9 cellular contexts compared by ENCODE assay signal in genomic region chr2:95323347-95324155, GRCh38. TPM values are rescaled to one million over a fixed set of nuclear protein-coding genes. Genes with fewer than 3 reads are reported as not detected.
DNase-seq lines count a peak whose midpoint lies in the region; ATAC-seq and TF ChIP-seq lines count a peak whose summit lies in the region.
"Had no signal": no experiment of that assay in that cellular context is flagged by ENCODE, and none has a peak within 500 bp of the region (broad histone marks: within the 10 kb centered on the region; RNA-seq: fewer than 3 reads in every experiment).

No MANE protein-coding gene starts in this region.

- DNase-seq in NCI-H1417 (lab: John Stamatoyannopoulos, UW) (peak; percentile 22 to 60 (median 47)), NCI-H1417 treated with DMSO at 0.1 percent for 48 hours (lab: John Stamatoyannopoulos, UW) (no peak), MG63 (peak; percentile 62), coronary artery (ENCODE audit: low spot score) (no peak), progenitor cell of endocrine pancreas (ENCODE audit: low spot score, unreplicated experiment) (peak; percentile 33), SKM-1 treated with dmso at 0.1 percent for 144 hours (lab: John Stamatoyannopoulos, UW; ENCODE audit: unreplicated experiment) (no peak)

- H3K27ac ChIP-seq in coronary artery, result no peak overlapping the region

- no peaks in the 10 kb centered on the region for H3K9me3 ChIP-seq in MG63

- H3K27ac Mint-ChIP-seq in progenitor cell of endocrine pancreas, result no peak overlapping the region
- H3K27ac Mint-ChIP-seq: B cell had no signal

- no peaks in the 10 kb centered on the region for H3K36me3 ChIP-seq in MG63

- no peaks in the 10 kb centered on the region for H3K9me3 Mint-ChIP-seq in progenitor cell of endocrine pancreas (ENCODE audit: low read depth)

- H3K27me3 Mint-ChIP-seq in progenitor cell of endocrine pancreas, result peaks cover 15% of the 10 kb centered on the region
- H3K27me3 Mint-ChIP-seq: B cell had no signal

- H3K4me3 Mint-ChIP-seq in progenitor cell of endocrine pancreas (ENCODE audit: low read depth), result no peak overlapping the region
- H3K4me3 Mint-ChIP-seq: B cell had no signal

- TF ChIP-seq CTCF in coronary artery (IDR thresholded peaks at IDR 0.05), result peak; percentile 13
- peak; percentile 67 for TF ChIP-seq CTCF in progenitor cell of endocrine pancreas (IDR thresholded peaks at IDR 0.05; ENCODE audit: unreplicated experiment)

- no peaks in the 10 kb centered on the region for H3K27me3 ChIP-seq in MG63

- no peaks in the 10 kb centered on the region for H3K36me3 Mint-ChIP-seq in progenitor cell of endocrine pancreas (ENCODE audit: insufficient read depth)

- no peaks in the 10 kb centered on the region for H3K4me1 Mint-ChIP-seq in progenitor cell of endocrine pancreas (ENCODE audit: low read depth)
- H3K4me1 Mint-ChIP-seq: B cell had no signal

- H3K4me3 ChIP-seq in MG63 (no peak overlapping the region), coronary artery (no peak overlapping the region)

- ATAC-seq in HG02678 (IDR thresholded peaks at IDR 0.05; ENCODE audit: unreplicated experiment), result no peak
- ATAC-seq in HG03457 (IDR thresholded peaks at IDR 0.05; ENCODE audit: unreplicated experiment), result no peak

RNA-seq across cellular contexts. Expression of gene KCNIP3, which starts 26.4 kb away (rescaled TPM):
- total RNA-seq in MG63 (2014; rRNA removed; shearing (Covaris generic); ENCODE audit: low replicate concordance), result 7.7 and 14.1 TPM in 2 replicates
- total RNA-seq in progenitor cell of endocrine pancreas, result 4.3 and 6.3 TPM in 2 replicates
- total RNA-seq: B cell had no signal

RNA-seq across cellular contexts. Expression of gene PROM2, which starts 49.3 kb away (rescaled TPM):
- 2.0 and 2.3 TPM in 2 replicates for total RNA-seq in MG63 (2014; rRNA removed; shearing (Covaris generic); ENCODE audit: low replicate concordance)
- total RNA-seq in progenitor cell of endocrine pancreas, result 14.2 and 16.9 TPM in 2 replicates

Comparison
In these comparisons a context has a peak if more than half of its experiments do, and no peak if none do; other contexts are left out.
1. DNase-seq: peak in NCI-H1417 (3 of 3), MG63 (single experiment) and progenitor cell of endocrine pancreas (single experiment); none in NCI-H1417 treated with DMSO at 0.1 percent for 48 hours (single experiment), coronary artery (single experiment) and SKM-1 treated with dmso at 0.1 percent for 144 hours (single experiment).